ENCODE assay signal across 22 cellular contexts in the genomic region with DNA sequence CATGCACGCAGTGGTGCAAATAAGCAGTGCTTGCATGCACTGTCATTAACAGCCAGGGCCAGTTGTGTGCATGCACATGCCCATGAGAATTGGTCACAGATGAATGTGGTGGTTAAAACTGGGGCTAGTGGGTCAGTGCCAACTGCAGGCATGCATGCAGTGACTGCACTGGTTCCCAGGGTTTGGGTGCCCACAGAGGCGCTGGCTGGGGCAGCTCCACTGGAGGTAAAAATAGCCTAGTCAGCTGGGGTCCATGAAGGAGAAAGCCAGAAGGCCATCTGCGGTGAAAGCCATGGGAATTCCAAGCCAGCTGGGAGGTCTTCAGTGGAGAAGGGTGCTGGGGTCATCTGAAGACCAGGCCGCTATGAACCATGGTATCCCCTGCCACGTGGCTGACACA.
"Had no signal": no experiment of that assay in that cellular context is flagged by ENCODE, and none has a peak within 500 bp of the region (broad histone marks: within the 10 kb centered on the region; RNA-seq: fewer than 3 reads in every experiment).

No MANE protein-coding gene starts in this region.

- H3K9me3 ChIP-seq: gastroesophageal sphincter, lower lobe of right lung, mucosa of descending colon had no signal

- H3K27ac ChIP-seq: coronary artery, dorsolateral prefrontal cortex, esophagus muscularis mucosa, foreskin keratinocyte, gastroesophageal sphincter, heart left ventricle, hepatocyte, left ventricle myocardium inferior, lower lobe of right lung had no signal

- H3K4me1 ChIP-seq: esophagus muscularis mucosa, gastroesophageal sphincter, heart left ventricle, left ventricle myocardium inferior, lower lobe of right lung had no signal

- ATAC-seq: foreskin keratinocyte, gastroesophageal sphincter, left colon, left lobe of liver, mucosa of descending colon had no signal

- H2AFZ ChIP-seq: hepatocyte had no signal

- DNase-seq: dermis blood vessel endothelial cell; dorsolateral prefrontal cortex; effector CD4-positive, alpha-beta T cell; effector memory CD4-positive, alpha-beta T cell; foreskin keratinocyte; hypothalamus; immature natural killer cell; islet precursor cell; kidney; kidney glomerular epithelial cell; left colon; left ventricle myocardium inferior; lower lobe of right lung; mesenchymal stem cell; mucosa of descending colon; naive B cell had no signal

- H3K27me3 ChIP-seq: dorsolateral prefrontal cortex, esophagus muscularis mucosa, foreskin keratinocyte, gastroesophageal sphincter, heart left ventricle, hepatocyte had no signal

- H3K4me3 ChIP-seq: coronary artery, dorsolateral prefrontal cortex, esophagus muscularis mucosa, gastroesophageal sphincter, heart left ventricle, hepatocyte, left ventricle myocardium inferior, lower lobe of right lung, mucosa of descending colon had no signal

- H3K4me2 ChIP-seq: hepatocyte had no signal

- H3K36me3 ChIP-seq: left ventricle myocardium inferior, lower lobe of right lung had no signal
